ENCODE assay signal across 14 cellular contexts in genomic region chr20:47817573-47817972, GRCh38.
"Had no signal": no experiment of that assay in that cellular context is flagged by ENCODE, and none has a peak within 500 bp of the region (broad histone marks: within the 10 kb centered on the region; RNA-seq: fewer than 3 reads in every experiment).

No MANE protein-coding gene starts in this region.

- DNase-seq: activated CD4-positive, alpha-beta T cell treated with anti-CD3 and anti-CD28 coated beads, Interleukin-2, amount 10 ng/mL, durations not matched to agents 24 days and 14 days; activated CD4-positive, CD25-positive, alpha-beta regulatory T cell; activated CD8-positive, alpha-beta memory T cell treated with anti-CD3 and anti-CD28 coated beads, Interleukin-2, amount 50 U/mL, for 48 hours; activated naive CD4-positive, alpha-beta T cell treated with Interleukin-2 at 50 U/mL for 16 hours; anterior cingulate cortex; brain microvascular endothelial cell; kidney; stimulated activated CD4-positive, alpha-beta T cell treated with anti-CD3 and anti-CD28 coated beads, Interleukin-15, amount 100 ng/mL, for 24 hours; stimulated activated CD4-positive, alpha-beta T cell treated with anti-CD3 and anti-CD28 coated beads, Interleukin-4, amount 100 ng/mL, for 1 hour; stimulated activated naive CD4-positive, alpha-beta T cell; uterus had no signal

- H3K27me3 ChIP-seq: uterus had no signal

- H3K4me3 Mint-ChIP-seq: activated CD4-positive, alpha-beta T cell treated with anti-CD3 and anti-CD28 coated beads, Interleukin-2, amount 10 ng/mL, durations not matched to agents 24 days and 14 days; natural killer cell treated with Interleukin-12 subunit alpha and Interleukin-12 subunit beta and Interleukin-15 and Interleukin-18, amount 100 ng/mL, for 72 hours had no signal

- FAIRE-seq: kidney had no signal

- H3K4me1 ChIP-seq: tibial artery, uterus had no signal

- H3K36me3 Mint-ChIP-seq: natural killer cell treated with Interleukin-12 subunit alpha and Interleukin-12 subunit beta and Interleukin-15 and Interleukin-18, amount 100 ng/mL, for 72 hours had no signal

- H3K9me3 Mint-ChIP-seq: activated CD4-positive, alpha-beta T cell treated with anti-CD3 and anti-CD28 coated beads, Interleukin-2, amount 10 ng/mL, durations not matched to agents 24 days and 14 days; natural killer cell treated with Interleukin-12 subunit alpha and Interleukin-12 subunit beta and Interleukin-15 and Interleukin-18, amount 100 ng/mL, for 72 hours had no signal

- H3K4me1 Mint-ChIP-seq: activated CD4-positive, alpha-beta T cell treated with anti-CD3 and anti-CD28 coated beads, Interleukin-2, amount 10 ng/mL, durations not matched to agents 24 days and 14 days had no signal

- H3K27ac Mint-ChIP-seq: activated CD4-positive, alpha-beta T cell treated with anti-CD3 and anti-CD28 coated beads, Interleukin-2, amount 10 ng/mL, durations not matched to agents 24 days and 14 days; natural killer cell treated with Interleukin-12 subunit alpha and Interleukin-12 subunit beta and Interleukin-15 and Interleukin-18, amount 100 ng/mL, for 72 hours had no signal

- H3K36me3 ChIP-seq: brain microvascular endothelial cell, tibial artery, uterus had no signal

- H3K4me3 ChIP-seq: hepatocyte, tibial artery, uterus had no signal

- H3K9me3 ChIP-seq: uterus had no signal
